In genomic region chr10:31288001-31288400, GRCh38 we compare ENCODE assay signal across 15 cellular contexts.
"Had no signal": no experiment of that assay in that cellular context is flagged by ENCODE, and none has a peak within 500 bp of the region (broad histone marks: within the 10 kb centered on the region; RNA-seq: fewer than 3 reads in every experiment).

No MANE protein-coding gene starts in this region.

- H3K36me3 Mint-ChIP-seq: naive thymus-derived CD8-positive, alpha-beta T cell; stimulated activated naive B cell treated with anti-CD40 and anti-IgM and Interleukin-4, amounts not matched to agents 10 μg/mL and 1 μg/mL and 100 μg/mL, for 72 hours had no signal

- H3K27me3 Mint-ChIP-seq: stimulated activated naive B cell treated with anti-CD40 and anti-IgM and Interleukin-4, amounts not matched to agents 10 μg/mL and 1 μg/mL and 100 μg/mL, for 72 hours; stimulated activated naive CD8-positive, alpha-beta T cell treated with anti-CD3 and anti-CD28 coated beads, Interleukin-15, amount 100 ng/mL, for 72 hours had no signal

- H3K4me3 Mint-ChIP-seq: naive thymus-derived CD8-positive, alpha-beta T cell; stimulated activated naive B cell treated with anti-CD40 and anti-IgM and Interleukin-4, amounts not matched to agents 10 μg/mL and 1 μg/mL and 100 μg/mL, for 72 hours; stimulated activated naive CD8-positive, alpha-beta T cell treated with anti-CD3 and anti-CD28 coated beads, Interleukin-15, amount 100 ng/mL, for 72 hours had no signal

- H3K9me3 Mint-ChIP-seq: stimulated activated naive B cell treated with anti-CD40 and anti-IgM and Interleukin-4, amounts not matched to agents 10 μg/mL and 1 μg/mL and 100 μg/mL, for 72 hours; stimulated activated naive CD8-positive, alpha-beta T cell treated with anti-CD3 and anti-CD28 coated beads, Interleukin-15, amount 100 ng/mL, for 72 hours had no signal

- H3K27ac Mint-ChIP-seq: naive thymus-derived CD8-positive, alpha-beta T cell; stimulated activated naive B cell treated with anti-CD40 and anti-IgM and Interleukin-4, amounts not matched to agents 10 μg/mL and 1 μg/mL and 100 μg/mL, for 72 hours; stimulated activated naive CD8-positive, alpha-beta T cell treated with anti-CD3 and anti-CD28 coated beads, Interleukin-15, amount 100 ng/mL, for 72 hours had no signal

- DNase-seq: cortex of kidney; dorsolateral prefrontal cortex; effector CD8-positive, alpha-beta T cell; foreskin fibroblast; kidney; left colon; naive thymus-derived CD8-positive, alpha-beta T cell; posterior cingulate gyrus; sigmoid colon; stimulated activated CD4-positive, alpha-beta T cell treated with anti-CD3 and anti-CD28 coated beads, Interleukin-2, amount 100 ng/mL, for 24 hours; stimulated activated CD4-positive, alpha-beta T cell treated with anti-CD3 and anti-CD28 coated beads, Interleukin-4, amount 100 ng/mL, for 4 hours; stimulated activated naive B cell treated with anti-CD40 and anti-IgM and Interleukin-4, amounts not matched to agents 10 μg/mL and 1 μg/mL and 100 μg/mL, for 72 hours; stimulated activated naive CD8-positive, alpha-beta T cell treated with anti-CD3 and anti-CD28 coated beads, Interleukin-15, amount 100 ng/mL, for 72 hours; testis; transverse colon had no signal

- H3K4me1 Mint-ChIP-seq: naive thymus-derived CD8-positive, alpha-beta T cell; stimulated activated naive CD8-positive, alpha-beta T cell treated with anti-CD3 and anti-CD28 coated beads, Interleukin-15, amount 100 ng/mL, for 72 hours had no signal
